Comparison of ENCODE assay signal across 8 cellular contexts in the genomic region with DNA sequence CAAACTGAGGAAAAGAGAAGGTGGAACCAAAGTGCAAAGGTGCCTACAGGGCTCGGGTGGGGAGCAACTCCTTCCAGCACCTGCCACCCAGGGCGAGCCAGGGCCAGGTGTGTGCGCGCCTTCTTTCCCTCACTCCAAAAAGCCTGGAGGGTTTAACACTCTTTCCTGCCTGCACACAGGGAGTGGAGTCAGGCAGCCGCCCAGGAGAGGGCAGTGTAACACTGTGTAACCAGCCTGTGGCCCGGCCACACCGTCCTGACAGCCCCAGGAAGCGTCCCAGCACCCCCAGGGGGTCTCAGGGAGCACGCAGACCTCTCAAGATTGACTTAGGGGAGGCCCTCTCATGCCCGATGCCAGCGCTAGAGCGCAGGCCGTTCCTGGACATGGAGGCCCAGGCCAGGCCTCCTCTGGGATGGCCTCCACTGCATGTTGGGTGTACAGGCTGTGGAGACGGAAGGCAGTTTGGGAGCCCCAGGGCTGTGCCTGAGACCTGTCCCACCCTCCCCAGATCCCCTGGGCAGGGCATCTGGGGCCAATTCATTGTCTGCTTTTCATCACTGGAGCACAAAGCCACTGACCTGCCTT. TPM values are rescaled to one million over a fixed set of nuclear protein-coding genes. Genes with fewer than 3 reads are reported as not detected.
DNase-seq lines count a peak whose midpoint lies in the region; ATAC-seq lines count a peak whose summit lies in the region.

No MANE protein-coding gene starts in this region.

- CTCF ChIA-PET in activated naive CD4-positive, alpha-beta T cell treated with anti-CD3 and anti-CD28 coated beads for 36 hours (lab: Charles Lee) = no interaction called here

- no peaks in the 10 kb centered on the region for H3K36me3 Mint-ChIP-seq in activated naive CD4-positive, alpha-beta T cell treated with anti-CD3 and anti-CD28 coated beads for 36 hours (ENCODE audit: low read depth)
- peaks cover 1% of the 10 kb centered on the region for H3K36me3 Mint-ChIP-seq in activated naive CD8-positive, alpha-beta T cell treated with anti-CD3 and anti-CD28 coated beads, Interleukin-2, amount 10 ng/mL, durations not matched to agents 7 days and 5 days
- peaks cover 21% of the 10 kb centered on the region for H3K36me3 Mint-ChIP-seq in stimulated activated memory B cell treated with anti-CD40 and anti-IgM and Interleukin-4, amounts not matched to agents 10 μg/mL and 1 μg/mL and 100 μg/mL, for 72 hours

- DNase-seq in activated naive CD4-positive, alpha-beta T cell treated with anti-CD3 and anti-CD28 coated beads for 36 hours = peak; percentile 55
- DNase-seq in activated naive CD4-positive, alpha-beta T cell (lab: John Stamatoyannopoulos, UW) = no peak
- DNase-seq in NCI-H2227 treated with DMSO at 0.1 percent for 48 hours (lab: John Stamatoyannopoulos, UW) = peak; percentile 17
- peak; percentile 45 for DNase-seq in activated naive CD8-positive, alpha-beta T cell treated with anti-CD3 and anti-CD28 coated beads, Interleukin-2, amount 10 ng/mL, durations not matched to agents 7 days and 5 days
- peak; percentile 54 for DNase-seq in iPS DF 19.7 (ENCODE audit: low read depth, low spot score)
- no peak for DNase-seq in hippocampal formation (lab: John Stamatoyannopoulos, UW)

- intact Hi-C loops in activated naive CD4-positive, alpha-beta T cell treated with anti-CD3 and anti-CD28 coated beads for 36 hours (cut with micrococcal nuclease) = loop anchor here (1.0 to 2.0 kb wide), 2 partner anchors 106 to 450 kb away; a partner anchor contains a TSS

- H3K27ac Mint-ChIP-seq in activated naive CD4-positive, alpha-beta T cell treated with anti-CD3 and anti-CD28 coated beads for 36 hours = no peak overlapping the region
- H3K27ac Mint-ChIP-seq in activated naive CD8-positive, alpha-beta T cell treated with anti-CD3 and anti-CD28 coated beads, Interleukin-2, amount 10 ng/mL, durations not matched to agents 7 days and 5 days = no peak overlapping the region
- no peak overlapping the region for H3K27ac Mint-ChIP-seq in stimulated activated memory B cell treated with anti-CD40 and anti-IgM and Interleukin-4, amounts not matched to agents 10 μg/mL and 1 μg/mL and 100 μg/mL, for 72 hours

- no peaks in the 10 kb centered on the region for H3K27me3 Mint-ChIP-seq in activated naive CD4-positive, alpha-beta T cell treated with anti-CD3 and anti-CD28 coated beads for 36 hours (ENCODE audit: low read depth)
- no peaks in the 10 kb centered on the region for H3K27me3 Mint-ChIP-seq in activated naive CD8-positive, alpha-beta T cell treated with anti-CD3 and anti-CD28 coated beads, Interleukin-2, amount 10 ng/mL, durations not matched to agents 7 days and 5 days
- H3K27me3 Mint-ChIP-seq in stimulated activated memory B cell treated with anti-CD40 and anti-IgM and Interleukin-4, amounts not matched to agents 10 μg/mL and 1 μg/mL and 100 μg/mL, for 72 hours = no peaks in the 10 kb centered on the region

- H3K4me1 Mint-ChIP-seq in activated naive CD4-positive, alpha-beta T cell treated with anti-CD3 and anti-CD28 coated beads for 36 hours (ENCODE audit: low read depth) = no peaks in the 10 kb centered on the region
- no peaks in the 10 kb centered on the region for H3K4me1 Mint-ChIP-seq in activated naive CD8-positive, alpha-beta T cell treated with anti-CD3 and anti-CD28 coated beads, Interleukin-2, amount 10 ng/mL, durations not matched to agents 7 days and 5 days
- no peaks in the 10 kb centered on the region for H3K4me1 Mint-ChIP-seq in stimulated activated memory B cell treated with anti-CD40 and anti-IgM and Interleukin-4, amounts not matched to agents 10 μg/mL and 1 μg/mL and 100 μg/mL, for 72 hours

- POLR2A ChIA-PET in activated naive CD8-positive, alpha-beta T cell treated with anti-CD3 and anti-CD28 coated beads, Interleukin-2, amount 10 ng/mL, durations not matched to agents 7 days and 5 days (lab: Charles Lee) = no interaction called here

- H3K9me3 Mint-ChIP-seq in activated naive CD4-positive, alpha-beta T cell treated with anti-CD3 and anti-CD28 coated beads for 36 hours = no peaks in the 10 kb centered on the region
- no peaks in the 10 kb centered on the region for H3K9me3 Mint-ChIP-seq in activated naive CD8-positive, alpha-beta T cell treated with anti-CD3 and anti-CD28 coated beads, Interleukin-2, amount 10 ng/mL, durations not matched to agents 7 days and 5 days
- H3K9me3 Mint-ChIP-seq in stimulated activated memory B cell treated with anti-CD40 and anti-IgM and Interleukin-4, amounts not matched to agents 10 μg/mL and 1 μg/mL and 100 μg/mL, for 72 hours = no peaks in the 10 kb centered on the region

- H3K4me3 Mint-ChIP-seq in activated naive CD4-positive, alpha-beta T cell treated with anti-CD3 and anti-CD28 coated beads for 36 hours = no peak overlapping the region
- no peak overlapping the region for H3K4me3 Mint-ChIP-seq in activated naive CD8-positive, alpha-beta T cell treated with anti-CD3 and anti-CD28 coated beads, Interleukin-2, amount 10 ng/mL, durations not matched to agents 7 days and 5 days
- no peak overlapping the region for H3K4me3 Mint-ChIP-seq in stimulated activated memory B cell treated with anti-CD40 and anti-IgM and Interleukin-4, amounts not matched to agents 10 μg/mL and 1 μg/mL and 100 μg/mL, for 72 hours

- peak; percentile 62 for ATAC-seq in HG02938 (IDR thresholded peaks at IDR 0.05; ENCODE audit: unreplicated experiment)
- ATAC-seq in activated naive CD8-positive, alpha-beta T cell treated with anti-CD3 and anti-CD28 coated beads, Interleukin-2, amount 10 ng/mL, durations not matched to agents 7 days and 5 days (ENCODE audit: low read depth) = peak; percentile 46
- peak; percentile 61 for ATAC-seq in stimulated activated memory B cell treated with anti-CD40 and anti-IgM and Interleukin-4, amounts not matched to agents 10 μg/mL and 1 μg/mL and 100 μg/mL, for 72 hours

RNA-seq across cellular contexts. Expression of a gene that starts 13.4 kb away (rescaled TPM):
- 10 to 100 TPM; 51.6 to 54.4 TPM for total RNA-seq in activated naive CD4-positive, alpha-beta T cell treated with anti-CD3 and anti-CD28 coated beads for 36 hours
- total RNA-seq in activated naive CD8-positive, alpha-beta T cell treated with anti-CD3 and anti-CD28 coated beads, Interleukin-2, amount 10 ng/mL, durations not matched to agents 7 days and 5 days = 10 to 100 TPM; 53.6 to 55.3 TPM

RNA-seq across cellular contexts. Expression of a gene that starts 42.9 kb away (rescaled TPM):
- 10 to 100 TPM; 29.8 to 36.7 TPM for total RNA-seq in activated naive CD4-positive, alpha-beta T cell treated with anti-CD3 and anti-CD28 coated beads for 36 hours
- total RNA-seq in activated naive CD8-positive, alpha-beta T cell treated with anti-CD3 and anti-CD28 coated beads, Interleukin-2, amount 10 ng/mL, durations not matched to agents 7 days and 5 days = 10 to 100 TPM; 78.9 to 80.2 TPM

Comparison
In these comparisons a context has a peak if more than half of its experiments do, and no peak if none do; other contexts are left out.
1. DNase-seq: peak in activated naive CD4-positive, alpha-beta T cell treated with anti-CD3 and anti-CD28 coated beads for 36 hours (single experiment), NCI-H2227 treated with DMSO at 0.1 percent for 48 hours (single experiment), activated naive CD8-positive, alpha-beta T cell treated with anti-CD3 and anti-CD28 coated beads, Interleukin-2, amount 10 ng/mL, durations not matched to agents 7 days and 5 days (single experiment) and iPS DF 19.7 (single experiment); none in activated naive CD4-positive, alpha-beta T cell (0 of 4) and hippocampal formation (0 of 2).
2. Peak in every context shown above with its lines, with median percentiles within 50 percentile points of each other: ATAC-seq.